ENCODE assay signal across 30 cellular contexts in genomic region chr17:75965468-75965867, GRCh38.
"Had no signal": no experiment of that assay in that cellular context is flagged by ENCODE, and none has a peak within 500 bp of the region (broad histone marks: within the 10 kb centered on the region; RNA-seq: fewer than 3 reads in every experiment).

No MANE protein-coding gene starts in this region.

- H3K27ac Mint-ChIP-seq: activated B cell treated with CpG ODN at 0.5 μM for 24 hours; activated CD8-positive, alpha-beta T cell treated with anti-CD3 and anti-CD28 coated beads for 36 hours; activated naive CD8-positive, alpha-beta T cell; activated T-helper 17 cell treated with anti-CD3 and anti-CD28 coated beads, Interleukin-2, amount 50 U/mL, for 72 hours; dendritic cell treated with granulocyte-macrophage colony-stimulating factor and Interleukin-4, amounts not matched to agents 40 ng/mL and 50 ng/mL, for 4 days; endodermal cell; T-helper 2 cell treated with Interferon-gamma antibody and Interleukin-4, amounts not matched to agents 5 μg/mL and 100 μg/mL, for 36 hours had no signal

- ATAC-seq: activated CD4-positive, CD25-positive, alpha-beta regulatory T cell treated with anti-CD3 and anti-CD28 coated beads, Interleukin-2, amount 50 U/mL, for 24 hours; activated CD8-positive, alpha-beta T cell treated with anti-CD3 and anti-CD28 coated beads for 36 hours; activated T-cell treated with anti-CD3 and anti-CD28 coated beads, Interleukin-2, amount 50 U/mL, for 4 hours; activated T-helper 17 cell treated with anti-CD3 and anti-CD28 coated beads, Interleukin-2, amount 50 U/mL, for 72 hours; esophagus mucosa; T-helper 17 cell had no signal

- H3K27me3 Mint-ChIP-seq: activated B cell treated with CpG ODN at 0.5 μM for 24 hours; activated CD8-positive, alpha-beta T cell treated with anti-CD3 and anti-CD28 coated beads for 36 hours; activated naive CD8-positive, alpha-beta T cell; activated T-helper 17 cell treated with anti-CD3 and anti-CD28 coated beads, Interleukin-2, amount 50 U/mL, for 72 hours; central memory CD8-positive, alpha-beta T cell; dendritic cell treated with granulocyte-macrophage colony-stimulating factor and Interleukin-4, amounts not matched to agents 40 ng/mL and 50 ng/mL, for 4 days; T-helper 17 cell had no signal

- DNase-seq: activated B cell treated with CpG ODN at 0.5 μM for 24 hours; activated CD4-positive, alpha-beta T cell treated with anti-CD3 and anti-CD28 coated beads for 48 hours; activated CD4-positive, alpha-beta T cell treated with anti-CD3 and anti-CD28 coated beads, Interleukin-2, amount 50 U/mL, for 1 hour; activated CD4-positive, alpha-beta T cell treated with anti-CD3 and anti-CD28 coated beads, Interleukin-2, amount 50 U/mL, for 48 hours; activated CD8-positive, alpha-beta memory T cell treated with anti-CD3 and anti-CD28 coated beads for 24 hours; activated CD8-positive, alpha-beta T cell treated with anti-CD3 and anti-CD28 coated beads for 36 hours; activated effector memory CD4-positive, alpha-beta T cell treated with Interleukin-2 at 50 U/mL for 16 hours; activated gamma-delta T cell treated with Interleukin-2 at 50 U/mL for 16 hours; activated naive CD4-positive, alpha-beta T cell treated with anti-CD3 and anti-CD28 coated beads, Interleukin-2, amount 50 U/mL, for 16 hours; activated naive CD4-positive, alpha-beta T cell treated with Interleukin-2 at 50 U/mL for 16 hours; activated T-cell treated with anti-CD3 and anti-CD28 coated beads, Interleukin-2, amount 50 U/mL, for 4 hours; amniotic stem cell; anterior cingulate cortex; brain microvascular endothelial cell; dorsolateral prefrontal cortex; effector memory CD4-positive, alpha-beta T cell; endodermal cell; foreskin fibroblast; T-helper 1 cell; T-helper 17 cell; T1000; WERI-Rb-1 had no signal

- H3K4me3 ChIP-seq: coronary artery, dorsolateral prefrontal cortex had no signal

- H3K4me1 Mint-ChIP-seq: activated T-helper 17 cell treated with anti-CD3 and anti-CD28 coated beads, Interleukin-2, amount 50 U/mL, for 72 hours had no signal

- H3K9me3 Mint-ChIP-seq: activated B cell treated with CpG ODN at 0.5 μM for 24 hours; activated CD8-positive, alpha-beta T cell treated with anti-CD3 and anti-CD28 coated beads for 36 hours; activated T-cell treated with anti-CD3 and anti-CD28 coated beads, Interleukin-2, amount 50 U/mL, for 4 hours; activated T-helper 17 cell treated with anti-CD3 and anti-CD28 coated beads, Interleukin-2, amount 50 U/mL, for 72 hours; central memory CD8-positive, alpha-beta T cell; dendritic cell treated with granulocyte-macrophage colony-stimulating factor and Interleukin-4, amounts not matched to agents 40 ng/mL and 50 ng/mL, for 4 days; endodermal cell; T-helper 2 cell treated with Interferon-gamma antibody and Interleukin-4, amounts not matched to agents 5 μg/mL and 100 μg/mL, for 36 hours had no signal

- H3K4me3 Mint-ChIP-seq: activated B cell treated with CpG ODN at 0.5 μM for 24 hours; activated CD8-positive, alpha-beta T cell treated with anti-CD3 and anti-CD28 coated beads for 36 hours; activated naive CD8-positive, alpha-beta T cell; activated T-cell treated with anti-CD3 and anti-CD28 coated beads, Interleukin-2, amount 50 U/mL, for 4 hours; activated T-helper 17 cell treated with anti-CD3 and anti-CD28 coated beads, Interleukin-2, amount 50 U/mL, for 72 hours; central memory CD8-positive, alpha-beta T cell; dendritic cell treated with granulocyte-macrophage colony-stimulating factor and Interleukin-4, amounts not matched to agents 40 ng/mL and 50 ng/mL, for 4 days; endodermal cell; T-helper 17 cell; T-helper 2 cell treated with Interferon-gamma antibody and Interleukin-4, amounts not matched to agents 5 μg/mL and 100 μg/mL, for 36 hours had no signal

- H3K27me3 ChIP-seq: brain microvascular endothelial cell, dorsolateral prefrontal cortex had no signal

- H3K27ac ChIP-seq: brain microvascular endothelial cell, coronary artery, dorsolateral prefrontal cortex, WERI-Rb-1 had no signal
